9 cellular contexts compared by ENCODE assay signal in genomic region chr14:95520346-95520745, GRCh38. TPM values are rescaled to one million over a fixed set of nuclear protein-coding genes. Genes with fewer than 3 reads are reported as not detected.
DNase-seq lines count a peak whose midpoint lies in the region; ATAC-seq and TF ChIP-seq lines count a peak whose summit lies in the region.
"Had no signal": no experiment of that assay in that cellular context is flagged by ENCODE, and none has a peak within 500 bp of the region (broad histone marks: within the 10 kb centered on the region; RNA-seq: fewer than 3 reads in every experiment).

No MANE protein-coding gene starts in this region.

- TF ChIP-seq CTCF in MCF 10A (IDR thresholded peaks at IDR 0.05; ENCODE audit: unreplicated experiment): no peak
- TF ChIP-seq CTCF in breast epithelium (IDR thresholded peaks at IDR 0.05): no peak
- TF ChIP-seq CTCF in lower lobe of right lung (IDR thresholded peaks at IDR 0.05): no peak
- no peak for TF ChIP-seq CTCF in tibial nerve (IDR thresholded peaks at IDR 0.05)

- TF ChIP-seq EP300 in tibial nerve (IDR thresholded peaks at IDR 0.05): peak in 1 of 2 donors; percentile 8

- H3K4me3 ChIP-seq in breast epithelium (no peak overlapping the region), lower lobe of right lung (no peak overlapping the region), tibial nerve (no peak overlapping the region)

- intact Hi-C loops in MCF 10A (cut with micrococcal nuclease): no loop called here
- intact Hi-C loops in breast epithelium (cut with DNase I; ENCODE audit: low total_unique reads): no loop called here
- intact Hi-C loops in lower lobe of right lung (cut with DNase I): no loop called here

- POLR2A ChIA-PET in MCF 10A (lab: Yijun Ruan, JAX): interaction anchor here (0.9 to 2.5 kb wide), 6 partner anchors 11 to 59 kb away, joined by 3 to 10 read pairs (median 4); partner anchors contain the start of gene GLRX5
- POLR2A ChIA-PET in activated CD8-positive, alpha-beta T cell treated with anti-CD3 and anti-CD28 coated beads, Interleukin-2, amount 10 ng/mL, durations not matched to agents 7 days and 5 days (lab: Charles Lee): interaction anchor here (0.6 to 6.2 kb wide), 5 partner anchors 10 to 1439 kb away, joined by 3 to 47 read pairs (median 4); partner anchors contain the start of genes DDX24, GLRX5 and IFI27L1

- no peaks in the 10 kb centered on the region for H3K9me3 ChIP-seq in breast epithelium
- H3K9me3 ChIP-seq in lower lobe of right lung: no peaks in the 10 kb centered on the region
- no peaks in the 10 kb centered on the region for H3K9me3 ChIP-seq in tibial nerve

- H3K27ac ChIP-seq in breast epithelium (peak overlapping the region in 1 of 2 donors; percentile 93), lower lobe of right lung (peak overlapping the region; percentile 80), tibial nerve (peak overlapping the region; percentile 44 to 96 (median 72))
- H3K27ac ChIP-seq: C4-2B had no signal

- H3K27me3 ChIP-seq in breast epithelium (no peaks in the 10 kb centered on the region), lower lobe of right lung (ENCODE audit: low read depth) (no peaks in the 10 kb centered on the region), tibial nerve (no peaks in the 10 kb centered on the region)

- H3K36me3 ChIP-seq in breast epithelium (no peaks in the 10 kb centered on the region), lower lobe of right lung (no peaks in the 10 kb centered on the region), tibial nerve (no peaks in the 10 kb centered on the region)

- peak; percentile 32 for DNase-seq in MCF 10A (ENCODE audit: unreplicated experiment)
- DNase-seq in breast epithelium (ENCODE audit: low spot score in 2 of 2): no peak
- DNase-seq in activated CD8-positive, alpha-beta T cell treated with anti-CD3 and anti-CD28 coated beads, Interleukin-2, amount 10 ng/mL, durations not matched to agents 7 days and 5 days: no peak
- DNase-seq in lower lobe of right lung: no peak
- no peak for DNase-seq in tibial nerve (ENCODE audit: low spot score in 2 of 2)
- no peak for DNase-seq in DMS79 (lab: John Stamatoyannopoulos, UW)
- DNase-seq in iPS-NIHi7 (ENCODE audit: extremely low spot score): no peak
- DNase-seq in H4 (ENCODE audit: low spot score): no peak

- H3K36me3 Mint-ChIP-seq in MCF 10A (ENCODE audit: insufficient read depth, unreplicated experiment): no peaks in the 10 kb centered on the region
- peaks cover 13% of the 10 kb centered on the region for H3K36me3 Mint-ChIP-seq in activated CD8-positive, alpha-beta T cell treated with anti-CD3 and anti-CD28 coated beads, Interleukin-2, amount 10 ng/mL, durations not matched to agents 7 days and 5 days (ENCODE audit: low read depth)

- H3K4me1 ChIP-seq in breast epithelium (peaks cover 7 to 8% of the 10 kb centered on the region in 2 donors), lower lobe of right lung (peaks cover 90% of the 10 kb centered on the region), tibial nerve (peaks cover 0 to 83% (median 63%) of the 10 kb centered on the region in 4 donors)

- no TSS peak for BruUV-seq in MCF 10A (replicated peaks; lab: Mats Ljungman, UMichigan)

- H3K4me3 Mint-ChIP-seq in MCF 10A (ENCODE audit: unreplicated experiment): peak overlapping the region; percentile 23
- peak overlapping the region; percentile 66 for H3K4me3 Mint-ChIP-seq in activated CD8-positive, alpha-beta T cell treated with anti-CD3 and anti-CD28 coated beads, Interleukin-2, amount 10 ng/mL, durations not matched to agents 7 days and 5 days

- no peak for ATAC-seq in activated CD8-positive, alpha-beta T cell treated with anti-CD3 and anti-CD28 coated beads, Interleukin-2, amount 10 ng/mL, durations not matched to agents 7 days and 5 days
- peak in 1 of 2 donors; percentile 20 for ATAC-seq in lower lobe of right lung

- CTCF ChIA-PET in MCF 10A (lab: Yijun Ruan, JAX): interaction anchor here (0.6 to 0.8 kb wide), 3 partner anchors 61 to 80 kb away, joined by 3 to 4 read pairs (median 4); no protein-coding TSS in a partner anchor
- CTCF ChIA-PET in activated CD8-positive, alpha-beta T cell treated with anti-CD3 and anti-CD28 coated beads, Interleukin-2, amount 10 ng/mL, durations not matched to agents 7 days and 5 days (lab: Charles Lee): interaction anchor here (2.5 to 10.6 kb wide), 2 partner anchors 13 to 78 kb away, joined by 9 to 185 read pairs; no protein-coding TSS in a partner anchor

- H3K27me3 Mint-ChIP-seq in MCF 10A (ENCODE audit: insufficient read depth, unreplicated experiment): no peaks in the 10 kb centered on the region
- no peaks in the 10 kb centered on the region for H3K27me3 Mint-ChIP-seq in activated CD8-positive, alpha-beta T cell treated with anti-CD3 and anti-CD28 coated beads, Interleukin-2, amount 10 ng/mL, durations not matched to agents 7 days and 5 days (ENCODE audit: low read depth)

- TF ChIP-seq POLR2A in breast epithelium (IDR thresholded peaks at IDR 0.05) (no peak), tibial nerve (IDR thresholded peaks at IDR 0.05) (no peak)

- no peaks in the 10 kb centered on the region for H3K9me3 Mint-ChIP-seq in MCF 10A (ENCODE audit: unreplicated experiment)
- no peaks in the 10 kb centered on the region for H3K9me3 Mint-ChIP-seq in activated CD8-positive, alpha-beta T cell treated with anti-CD3 and anti-CD28 coated beads, Interleukin-2, amount 10 ng/mL, durations not matched to agents 7 days and 5 days (ENCODE audit: insufficient read depth)

- no peak overlapping the region for H3K27ac Mint-ChIP-seq in MCF 10A (ENCODE audit: low read depth, unreplicated experiment)
- H3K27ac Mint-ChIP-seq in activated CD8-positive, alpha-beta T cell treated with anti-CD3 and anti-CD28 coated beads, Interleukin-2, amount 10 ng/mL, durations not matched to agents 7 days and 5 days: peak overlapping the region; percentile 96

- H3K4me1 Mint-ChIP-seq in MCF 10A (ENCODE audit: insufficient read depth, unreplicated experiment): peaks cover 53% of the 10 kb centered on the region
- H3K4me1 Mint-ChIP-seq in activated CD8-positive, alpha-beta T cell treated with anti-CD3 and anti-CD28 coated beads, Interleukin-2, amount 10 ng/mL, durations not matched to agents 7 days and 5 days (ENCODE audit: low read depth): peaks cover 80% of the 10 kb centered on the region

- WGBS in tibial nerve, 2 donors: 61 to 65% methylated on average over 3 of the region's 3 CpGs

RNA-seq across cellular contexts. Expression of gene SYNE3, which starts 3.9 kb away (rescaled TPM):
- 8.9 and 9.5 TPM in 2 replicates for total RNA-seq in MCF 10A (2022)
- 100 to 1,000 TPM in 1 of 3 donors, 10 to 100 TPM in 2; 13.5 to 112 (median 22.0) TPM for total RNA-seq in breast epithelium
- total RNA-seq in activated CD8-positive, alpha-beta T cell treated with anti-CD3 and anti-CD28 coated beads, Interleukin-2, amount 10 ng/mL, durations not matched to agents 7 days and 5 days: 10 to 100 TPM; 91.5 TPM
- total RNA-seq in lower lobe of right lung: 22.4 TPM
- 100 to 1,000 TPM in 1 of 4 donors, 10 to 100 TPM in 3; 71.0 to 106 (median 87.5) TPM for total RNA-seq in tibial nerve
- total RNA-seq in H4 (2014; rRNA removed; shearing (Covaris generic)): 0.75 and 1.4 TPM in 2 replicates

RNA-seq across cellular contexts. Expression of gene GLRX5, which starts 14.5 kb away (rescaled TPM):
- total RNA-seq in MCF 10A (2022) (32.2 and 39.8 TPM in 2 replicates), breast epithelium (10 to 100 TPM; 29.1 to 36.1 (median 33.6) TPM), lower lobe of right lung (23.7 TPM), tibial nerve (10 to 100 TPM; 26.4 to 44.7 (median 34.6) TPM)
- total RNA-seq in activated CD8-positive, alpha-beta T cell treated with anti-CD3 and anti-CD28 coated beads, Interleukin-2, amount 10 ng/mL, durations not matched to agents 7 days and 5 days: 10 to 100 TPM; 52.8 to 54.6 TPM
- total RNA-seq in H4 (2014; rRNA removed; shearing (Covaris generic)): 74.4 and 79.7 TPM in 2 replicates
